Comparison of ENCODE assay signal across 8 cellular contexts in the genomic region with DNA sequence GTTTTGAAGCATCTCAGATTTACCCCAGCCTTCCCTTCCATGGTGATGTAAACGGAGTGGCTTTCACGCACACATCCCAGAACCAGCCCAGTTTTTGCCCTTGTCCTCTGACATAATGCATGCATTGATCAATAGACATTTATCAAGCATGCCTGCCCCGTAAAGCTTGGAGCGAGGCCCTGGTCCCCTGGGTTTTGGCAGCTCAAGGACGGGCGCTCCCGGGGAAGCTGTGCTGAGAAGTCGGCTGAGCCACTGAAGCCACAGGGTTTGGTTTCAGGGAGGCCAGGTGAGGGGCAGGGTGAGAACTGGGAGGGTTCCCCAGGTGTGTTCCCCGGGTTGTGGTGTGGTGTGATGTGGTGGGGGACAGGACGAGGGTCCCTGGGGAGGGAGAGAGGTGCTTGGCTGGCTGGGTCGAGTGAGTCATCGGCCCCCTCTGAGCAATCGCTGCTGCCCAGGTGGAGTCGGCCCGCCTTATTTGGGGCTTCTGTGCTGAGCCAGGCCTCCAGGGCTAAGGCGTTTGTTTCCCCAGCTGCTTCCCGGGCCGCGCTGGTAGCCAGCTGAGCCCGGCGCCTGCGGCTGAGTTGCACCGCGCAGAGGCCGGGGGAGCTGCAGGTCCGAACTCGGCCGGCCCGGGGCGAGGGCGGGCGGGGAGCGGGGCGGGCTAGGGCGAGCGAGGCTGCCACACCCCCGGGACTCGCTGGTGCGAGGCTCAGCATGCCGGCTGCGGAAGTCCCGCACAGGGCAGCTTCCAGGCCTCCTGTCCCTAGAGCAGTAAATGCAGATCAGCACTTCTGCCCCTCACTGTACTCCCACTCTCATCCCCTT. TPM values are rescaled to one million over a fixed set of nuclear protein-coding genes. Genes with fewer than 3 reads are reported as not detected.
A peak's percentile ranks its signal among the peaks of the same experiment; 100 is the strongest.
DNase-seq lines count a peak whose midpoint lies in the region; ATAC-seq and TF ChIP-seq lines count a peak whose summit lies in the region.

No MANE protein-coding gene starts in this region.

- no peaks in the 10 kb centered on the region for H3K27me3 Mint-ChIP-seq in activated T-helper 2 cell treated with anti-CD3 and anti-CD28 coated beads, Interferon-gamma antibody, Interleukin-2, Interleukin-4, amounts not matched to agents 10 μg/mL and 5 μg/mL and 100 μg/mL, durations not matched to agents 14 hours and 24 hours and 36 hours (ENCODE audit: low read depth)

- peak; percentile 64 for ATAC-seq in HG02798 (IDR thresholded peaks at IDR 0.05; ENCODE audit: poor library complexity, unreplicated experiment)

- H3K27ac ChIP-seq in prostate gland, result peak overlapping the region; percentile 54 to 66

- H3K36me3 ChIP-seq in prostate gland, result no peaks in the 10 kb centered on the region

- WGBS in prostate gland, result 10% methylated on average over 35 of the region's 42 CpGs

- no peak for TF ChIP-seq CTCF in GM12865 (IDR thresholded peaks at IDR 0.05; ENCODE audit: insufficient read depth, low read depth, low read length, missing control alignments)
- TF ChIP-seq CTCF in fibroblast of villous mesenchyme (IDR thresholded peaks at IDR 0.05; ENCODE audit: insufficient read depth, low read depth, low read length), result peak; percentile 13
- TF ChIP-seq CTCF in prostate gland (IDR thresholded peaks at IDR 0.05), result no peak

- peaks cover 63% of the 10 kb centered on the region for H3K4me1 Mint-ChIP-seq in activated T-helper 2 cell treated with anti-CD3 and anti-CD28 coated beads, Interferon-gamma antibody, Interleukin-2, Interleukin-4, amounts not matched to agents 10 μg/mL and 5 μg/mL and 100 μg/mL, durations not matched to agents 14 hours and 24 hours and 36 hours (ENCODE audit: low read depth)

- H3K9me3 ChIP-seq in prostate gland, result no peaks in the 10 kb centered on the region

- H3K27me3 ChIP-seq in prostate gland (replicated peaks; ENCODE audit: insufficient read depth), result no peaks in the 10 kb centered on the region

- intact Hi-C loops in activated T-helper 2 cell treated with anti-CD3 and anti-CD28 coated beads, Interferon-gamma antibody, Interleukin-2, Interleukin-4, amounts not matched to agents 10 μg/mL and 5 μg/mL and 100 μg/mL, durations not matched to agents 14 hours and 24 hours and 36 hours (cut with micrococcal nuclease), result no loop called here
- intact Hi-C loops in prostate gland (cut with DNase I), result no loop called here

- peaks cover 31% of the 10 kb centered on the region for H3K36me3 Mint-ChIP-seq in activated T-helper 2 cell treated with anti-CD3 and anti-CD28 coated beads, Interferon-gamma antibody, Interleukin-2, Interleukin-4, amounts not matched to agents 10 μg/mL and 5 μg/mL and 100 μg/mL, durations not matched to agents 14 hours and 24 hours and 36 hours (ENCODE audit: low read depth)

- peak overlapping the region; percentile 70 for H3K4me3 Mint-ChIP-seq in activated T-helper 2 cell treated with anti-CD3 and anti-CD28 coated beads, Interferon-gamma antibody, Interleukin-2, Interleukin-4, amounts not matched to agents 10 μg/mL and 5 μg/mL and 100 μg/mL, durations not matched to agents 14 hours and 24 hours and 36 hours (ENCODE audit: low read depth)

- TF ChIP-seq POLR2A in prostate gland (IDR thresholded peaks at IDR 0.05), result no peak

- no peaks in the 10 kb centered on the region for H3K9me3 Mint-ChIP-seq in activated T-helper 2 cell treated with anti-CD3 and anti-CD28 coated beads, Interferon-gamma antibody, Interleukin-2, Interleukin-4, amounts not matched to agents 10 μg/mL and 5 μg/mL and 100 μg/mL, durations not matched to agents 14 hours and 24 hours and 36 hours

- H3K4me3 ChIP-seq in GM12865 (ENCODE audit: low read depth, low read length) (peak overlapping the region; percentile 28; the same call in 1 of the 2 replicates), fibroblast of villous mesenchyme (ENCODE audit: low read depth, low read length) (no peak overlapping the region), prostate gland (peak overlapping the region; percentile 13 to 17)

- DNase-seq in GM12865 (ENCODE audit: low read depth), result peak; percentile 81
- DNase-seq in NCI-H510A treated with DMSO at 0.1 percent for 48 hours (lab: John Stamatoyannopoulos, UW), result peak; percentile 46
- peak; percentile 41 for DNase-seq in activated T-helper 2 cell treated with anti-CD3 and anti-CD28 coated beads, Interferon-gamma antibody, Interleukin-2, Interleukin-4, amounts not matched to agents 10 μg/mL and 5 μg/mL and 100 μg/mL, durations not matched to agents 14 hours and 24 hours and 36 hours (ENCODE audit: low spot score)
- DNase-seq in fibroblast of villous mesenchyme (ENCODE audit: low read depth), result peak; percentile 72
- DNase-seq in prostate gland (ENCODE audit: low spot score), result peak; percentile 53
- DNase-seq in NCI-H187 treated with DMSO at 0.1 percent for 48 hours (lab: John Stamatoyannopoulos, UW), result no peak
- no peak for DNase-seq in NCI-H2196 treated with DMSO at 0.1 percent for 48 hours (lab: John Stamatoyannopoulos, UW; ENCODE audit: unreplicated experiment)

- H3K4me1 ChIP-seq in prostate gland (replicated peaks), result peaks cover 3% of the 10 kb centered on the region

- H3K27ac Mint-ChIP-seq in activated T-helper 2 cell treated with anti-CD3 and anti-CD28 coated beads, Interferon-gamma antibody, Interleukin-2, Interleukin-4, amounts not matched to agents 10 μg/mL and 5 μg/mL and 100 μg/mL, durations not matched to agents 14 hours and 24 hours and 36 hours, result peak overlapping the region; percentile 95

RNA-seq across cellular contexts. Expression of gene ATP2B4, which starts 23.6 kb away (rescaled TPM):
- 50.3 and 50.8 TPM in 2 replicates for total RNA-seq in activated T-helper 2 cell treated with anti-CD3 and anti-CD28 coated beads, Interferon-gamma antibody, Interleukin-2, Interleukin-4, amounts not matched to agents 10 μg/mL and 5 μg/mL and 100 μg/mL, durations not matched to agents 14 hours and 24 hours and 36 hours
- total RNA-seq in fibroblast of villous mesenchyme, result 135 and 214 TPM in 2 replicates
- total RNA-seq in prostate gland, result 100 to 1,000 TPM in 1 of 2 donors, 10 to 100 TPM in 1; 31.7 to 127 TPM

Comparison
In these comparisons a context has a peak if more than half of its experiments do, and no peak if none do; other contexts are left out.
1. DNase-seq: peak in GM12865 (single experiment), NCI-H510A treated with DMSO at 0.1 percent for 48 hours (single experiment), activated T-helper 2 cell treated with anti-CD3 and anti-CD28 coated beads, Interferon-gamma antibody, Interleukin-2, Interleukin-4, amounts not matched to agents 10 μg/mL and 5 μg/mL and 100 μg/mL, durations not matched to agents 14 hours and 24 hours and 36 hours (single experiment), fibroblast of villous mesenchyme (single experiment) and prostate gland (single experiment); none in NCI-H187 treated with DMSO at 0.1 percent for 48 hours (single experiment) and NCI-H2196 treated with DMSO at 0.1 percent for 48 hours (single experiment).